Comparison of ENCODE assay signal across 1 cellular context in genomic region chr3:141076821-141077571, GRCh38.
TF ChIP-seq lines count a peak whose summit lies in the region.

No MANE protein-coding gene starts in this region.

TF ChIP-seq in GM23338, 12 proteins besides CTCF, POLR2A, EP300 and RAD21 (continued from another document):
- TF ChIP-seq ZNF462 (CRISPR knock-in tag; IDR thresholded peaks at IDR 0.05), result no peak
- no peak for TF ChIP-seq ETS1 (IDR thresholded peaks at IDR 0.05)
- no peak for TF ChIP-seq STAT1 (IDR thresholded peaks at IDR 0.05; ENCODE audit: unreplicated experiment)
- TF ChIP-seq CREB1 (CRISPR knock-in tag; IDR thresholded peaks at IDR 0.05; ENCODE audit: low read depth), result no peak
